Comparison of ENCODE assay signal across 7 cellular contexts in the genomic region with DNA sequence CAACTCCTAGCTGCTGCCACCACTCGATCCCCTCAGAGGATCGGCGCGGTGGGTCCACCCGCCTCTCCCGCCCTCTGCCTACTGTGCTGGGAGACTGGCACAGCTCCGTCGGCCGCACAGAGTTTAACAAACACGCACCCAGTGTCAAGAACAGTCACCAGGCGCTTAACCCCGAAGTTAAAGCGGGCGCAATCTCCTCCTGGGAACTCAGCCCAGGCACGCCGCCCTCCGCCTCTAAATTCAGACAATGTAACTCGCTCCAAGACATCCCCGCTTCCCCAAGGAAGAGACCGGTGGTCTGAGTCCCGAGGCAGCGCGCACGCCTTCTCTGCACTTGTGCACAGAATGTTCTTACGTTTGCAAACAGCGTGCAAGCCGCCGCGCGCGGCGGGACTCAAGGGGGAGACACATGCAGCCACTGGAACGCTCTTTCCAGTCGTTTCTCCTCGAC. TPM values are rescaled to one million over a fixed set of nuclear protein-coding genes. Genes with fewer than 3 reads are reported as not detected.
DNase-seq lines count a peak whose midpoint lies in the region; ATAC-seq, FAIRE-seq and TF ChIP-seq lines count a peak whose summit lies in the region.

No MANE protein-coding gene starts in this region.

- ATAC-seq in HG02840 (IDR thresholded peaks at IDR 0.05; ENCODE audit: low FRiP score, unreplicated experiment): peak; percentile 14

- TF ChIP-seq CTCF in fibroblast of the aortic adventitia (IDR thresholded peaks at IDR 0.05; ENCODE audit: insufficient read depth, low read length): no peak

- H3K36me3 ChIP-seq in neuron (ENCODE audit: insufficient read depth, low read length): peaks cover 24% of the 10 kb centered on the region

- H3K4me3 ChIP-seq in fibroblast of the aortic adventitia (ENCODE audit: low read depth, low read length) (peak overlapping the region; percentile 17), neuron (ENCODE audit: low read length) (peak overlapping the region; percentile 88)

- DNase-seq in GM18507 (ENCODE audit: extremely low spot score, insufficient read length, low read depth): no peak
- peak; percentile 57 for DNase-seq in NCI-H2227 treated with DMSO at 0.1 percent for 48 hours (lab: John Stamatoyannopoulos, UW)
- peak; percentile 75 to 76 for DNase-seq in activated T-cell treated with anti-CD3 and anti-CD28 coated beads, Interleukin-2, amount 50 U/mL, for 48 hours
- DNase-seq in fibroblast of the aortic adventitia (ENCODE audit: low read depth): peak; percentile 21
- DNase-seq in T1000 (lab: John Stamatoyannopoulos, UW): no peak

- H2AFZ ChIP-seq in neuron (ENCODE audit: low read depth, low read length): peak overlapping the region; percentile 41

- no peaks in the 10 kb centered on the region for H3K9me3 ChIP-seq in neuron (ENCODE audit: low read length)

- H3K27me3 ChIP-seq in neuron (ENCODE audit: insufficient read depth, low read length): peaks cover 17% of the 10 kb centered on the region

- peaks cover 45% of the 10 kb centered on the region for H3K4me1 ChIP-seq in neuron (ENCODE audit: insufficient read depth, low read length)

- peak; percentile 52 for FAIRE-seq in GM18507 (lab: Jason Lieb, UNC)

RNA-seq across cellular contexts. Expression of gene CXCR4, which starts 0.5 kb away (rescaled TPM):
- 0.27 and 1.2 TPM in 2 replicates for total RNA-seq in fibroblast of the aortic adventitia (ENCODE audit: low replicate concordance)

Comparison
In these comparisons a context has a peak if more than half of its experiments do, and no peak if none do; other contexts are left out.
1. DNase-seq: peak in NCI-H2227 treated with DMSO at 0.1 percent for 48 hours (single experiment), activated T-cell treated with anti-CD3 and anti-CD28 coated beads, Interleukin-2, amount 50 U/mL, for 48 hours (2 of 2) and fibroblast of the aortic adventitia (single experiment); none in GM18507 (single experiment) and T1000 (single experiment).